ENCODE assay signal across 10 cellular contexts in genomic region chr20:44258226-44258890, GRCh38. TPM values are rescaled to one million over a fixed set of nuclear protein-coding genes. Genes with fewer than 3 reads are reported as not detected.
"Had no signal": no experiment of that assay in that cellular context is flagged by ENCODE, and none has a peak within 500 bp of the region (broad histone marks: within the 10 kb centered on the region; RNA-seq: fewer than 3 reads in every experiment).

No MANE protein-coding gene starts in this region.

- H3K4me2 ChIP-seq: GM23338, KMS-11 had no signal

- FAIRE-seq: H1, H54, HTR-8/SVneo had no signal

- H3K27ac Mint-ChIP-seq: GM23338, HFFc6 had no signal

- H3K9ac ChIP-seq: KMS-11 had no signal

- H3K27ac ChIP-seq: KMS-11 had no signal

- H3K4me3 ChIP-seq: GM23338, HAP-1 had no signal

- H2AFZ ChIP-seq: GM23338 had no signal

- ATAC-seq: GM23338, HCT116 had no signal

- H3K9me3 Mint-ChIP-seq: GM23338, HFFc6 had no signal

- H3K9me3 ChIP-seq: HAP-1 had no signal

- H3K36me3 ChIP-seq: HAP-1 had no signal

- H3K4me3 Mint-ChIP-seq: GM23338, HFFc6 had no signal

- DNase-seq: HFFc6, KBM-7 had no signal

- H3K4me1 ChIP-seq: HAP-1 had no signal

RNA-seq across cellular contexts. Expression of gene GDAP1L1, which starts 11.2 kb away (rescaled TPM):
- total RNA-seq: HFFc6, HT-29 had no signal
